In the genomic region with DNA sequence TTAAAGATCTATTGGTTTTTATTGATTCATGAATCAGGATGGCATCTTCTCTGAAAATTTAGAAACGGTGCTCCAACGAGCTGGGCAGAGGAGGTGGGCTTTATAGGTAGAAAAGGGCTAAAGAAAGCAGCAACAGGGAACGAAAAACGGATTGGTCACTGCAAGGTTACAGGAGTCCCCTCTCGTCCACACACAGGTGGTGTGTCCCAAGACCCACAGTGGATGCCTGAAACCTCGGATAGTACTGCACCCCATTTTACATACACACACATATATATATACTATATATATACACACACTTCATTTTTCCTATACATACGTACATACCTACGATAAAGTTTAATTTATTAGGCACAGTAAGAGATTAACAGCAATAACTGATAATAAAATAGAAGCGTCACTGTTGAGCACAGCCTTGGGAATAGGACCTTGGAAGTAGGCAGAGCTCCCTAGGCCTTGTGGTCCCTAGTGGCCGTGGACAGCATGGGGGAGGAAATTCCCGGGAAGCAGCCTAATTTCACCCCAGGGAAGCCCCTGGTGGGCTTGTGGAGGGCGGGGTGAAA, we compare ENCODE assay signal across 8 cellular contexts. TPM values are rescaled to one million over a fixed set of nuclear protein-coding genes. Genes with fewer than 3 reads are reported as not detected.
DNase-seq lines count a peak whose midpoint lies in the region; ATAC-seq and TF ChIP-seq lines count a peak whose summit lies in the region.

No MANE protein-coding gene starts in this region.

- peak overlapping the region; percentile 75 for H3K4me3 Mint-ChIP-seq in activated CD8-positive, alpha-beta T cell treated with anti-CD3 and anti-CD28 coated beads for 36 hours

- ATAC-seq in HCT116 (peak; percentile 12), right cardiac atrium (peak; percentile 13 to 39), GM18502 (IDR thresholded peaks at IDR 0.05; ENCODE audit: poor library complexity, unreplicated experiment) (no peak)
- no peak for ATAC-seq in activated CD8-positive, alpha-beta T cell treated with anti-CD3 and anti-CD28 coated beads for 36 hours

- no peak for TF ChIP-seq RAD21 in HCT116 (IDR thresholded peaks at IDR 0.05; ENCODE audit: low read depth)

- TF ChIP-seq CTCF in HCT116 (IDR thresholded peaks at IDR 0.05 in 2 of 3, conservative IDR thresholded peaks at IDR 0.05 in 1 of 3; ENCODE audit: borderline replicate concordance in 1 of 3, insufficient read depth in 1 of 3, low read depth in 2 of 3, low read length in 2 of 3): no peak
- TF ChIP-seq CTCF in activated CD8-positive, alpha-beta T cell treated with anti-CD3 and anti-CD28 coated beads for 36 hours (IDR thresholded peaks at IDR 0.05): no peak

- no peak overlapping the region for H2AFZ ChIP-seq in HCT116 (ENCODE audit: low read depth, low read length, poor library complexity, severe bottlenecking)

- peaks cover 22% of the 10 kb centered on the region for H3K79me2 ChIP-seq in HCT116 (ENCODE audit: insufficient read depth, low read length)

- H3K36me3 ChIP-seq in HCT116 (ENCODE audit: control insufficient read depth in 1 of 2, insufficient read depth in 2 of 2, low read length in 2 of 2): peaks cover 2 to 4% of the 10 kb centered on the region in 2 experiments; a peak in 1 of 4 replicates

- peaks cover 10% of the 10 kb centered on the region for H3K9me3 Mint-ChIP-seq in activated CD8-positive, alpha-beta T cell treated with anti-CD3 and anti-CD28 coated beads for 36 hours

- BruUV-seq in HCT116 (replicated peaks; lab: Mats Ljungman, UMichigan): no TSS peak

- H3K9me2 ChIP-seq in HCT116 (ENCODE audit: insufficient read depth): no peaks in the 10 kb centered on the region

- CTCF ChIA-PET in HCT116 (lab: Charles Lee): interaction anchor here (0.8 to 1.3 kb wide), 4 partner anchors 9 to 30 kb away, joined by 3 to 5 read pairs (median 4); no protein-coding TSS in a partner anchor
- CTCF ChIA-PET in activated CD8-positive, alpha-beta T cell treated with anti-CD3 and anti-CD28 coated beads for 36 hours (lab: Charles Lee): interaction anchor here (0.7 to 6.3 kb wide), 12 partner anchors 12 to 356 kb away, joined by 3 to 74 read pairs (median 3); no protein-coding TSS in a partner anchor

- H3K27ac Mint-ChIP-seq in activated CD8-positive, alpha-beta T cell treated with anti-CD3 and anti-CD28 coated beads for 36 hours: no peak overlapping the region

- no peaks in the 10 kb centered on the region for H3K27me3 Mint-ChIP-seq in activated CD8-positive, alpha-beta T cell treated with anti-CD3 and anti-CD28 coated beads for 36 hours

- no peaks in the 10 kb centered on the region for H3K9me3 ChIP-seq in HCT116 (ENCODE audit: control insufficient read depth in 1 of 2, insufficient read depth in 1 of 2, low read depth in 1 of 2, low read length in 2 of 2)
- H3K9me3 ChIP-seq in right cardiac atrium (ENCODE audit: control insufficient read depth, low read length): no peaks in the 10 kb centered on the region

- H3K27ac ChIP-seq in HCT116 (ENCODE audit: low read depth, low read length): no peak overlapping the region
- peak overlapping the region; percentile 13 for H3K27ac ChIP-seq in right cardiac atrium (ENCODE audit: low read length)
- H3K27ac ChIP-seq in skin epidermis: peak overlapping the region in 16 of 21 experiments; percentile 15 to 92 (median 72)

- no peak for TF ChIP-seq POLR2A in HCT116 (IDR thresholded peaks at IDR 0.05; ENCODE audit: borderline replicate concordance, extremely low read depth, insufficient read depth, insufficient read length)

- H3K27me3 ChIP-seq in HCT116 (ENCODE audit: insufficient read depth, low read length) (no peaks in the 10 kb centered on the region), right cardiac atrium (ENCODE audit: control insufficient read depth, insufficient read depth) (no peaks in the 10 kb centered on the region)

- DNase-seq in HCT116 (ENCODE audit: low read depth, low spot score): no peak
- no peak for DNase-seq in activated CD8-positive, alpha-beta T cell treated with anti-CD3 and anti-CD28 coated beads for 36 hours
- no peak for DNase-seq in right cardiac atrium
- no peak for DNase-seq in KG1 (lab: John Stamatoyannopoulos, UW)
- no peak for DNase-seq in NOMO-1 treated with DMSO at 0.1 percent for 48 hours (lab: John Stamatoyannopoulos, UW; ENCODE audit: unreplicated experiment)
- no peak for DNase-seq in putamen (ENCODE audit: low spot score)

- H3K4me3 ChIP-seq in HCT116 (replicated peaks in 1 of 2; ENCODE audit: low read depth in 1 of 2, low read length in 2 of 2) (peak overlapping the region in 1 of 2 experiments; percentile 65; a peak in 2 of 4 replicates), right cardiac atrium (ENCODE audit: low read length) (no peak overlapping the region), skin epidermis (peak overlapping the region in 6 of 7 experiments; percentile 70 to 92 (median 82))

- H3K9ac ChIP-seq in HCT116 (ENCODE audit: low read length): no peak overlapping the region

- no peaks in the 10 kb centered on the region for H4K20me1 ChIP-seq in HCT116 (ENCODE audit: insufficient read depth)

- H3K4me1 ChIP-seq in HCT116 (ENCODE audit: control insufficient read depth in 1 of 2, insufficient read depth in 2 of 2, low read length in 2 of 2) (peaks cover 11 to 20% of the 10 kb centered on the region in 2 experiments), right cardiac atrium (ENCODE audit: control insufficient read depth, insufficient read depth, low read length) (peaks cover 6% of the 10 kb centered on the region)

- RAD21 ChIA-PET in HCT116 (lab: Charles Lee; ENCODE audit: low non-redundant PET in 1 of 2, low total read pairs in 2 of 2, uncharacterized antibody in 2 of 2, unreplicated experiment in 2 of 2): no interaction called here

- peaks cover 48% of the 10 kb centered on the region for H3K4me1 Mint-ChIP-seq in activated CD8-positive, alpha-beta T cell treated with anti-CD3 and anti-CD28 coated beads for 36 hours (ENCODE audit: low read depth)

- peak overlapping the region; percentile 59 for H3K4me2 ChIP-seq in HCT116 (ENCODE audit: low read length)

- 52% methylated on average over 12 of the region's 12 CpGs for WGBS in right cardiac atrium

- POLR2A ChIA-PET in HCT116 (lab: Charles Lee): interaction anchor here (0.6 to 0.9 kb wide), 3 partner anchors 25 to 198 kb away, joined by 3 to 4 read pairs (median 3); no protein-coding TSS in a partner anchor
- POLR2A ChIA-PET in activated CD8-positive, alpha-beta T cell treated with anti-CD3 and anti-CD28 coated beads for 36 hours (lab: Charles Lee): interaction anchor here (1.0 to 2.5 kb wide), 5 partner anchors 11 to 122 kb away, joined by 3 to 14 read pairs (median 4); no protein-coding TSS in a partner anchor

- H3K36me3 Mint-ChIP-seq in activated CD8-positive, alpha-beta T cell treated with anti-CD3 and anti-CD28 coated beads for 36 hours (ENCODE audit: low read depth): peaks cover 11% of the 10 kb centered on the region

- intact Hi-C loops in HCT116 (cut with micrococcal nuclease): no loop called here
- intact Hi-C loops in activated CD8-positive, alpha-beta T cell treated with anti-CD3 and anti-CD28 coated beads for 36 hours (cut with micrococcal nuclease): no loop called here
- intact Hi-C loops in right cardiac atrium (cut with DNase I): no loop called here

TF ChIP-seq in HCT116, 20 proteins besides CTCF, POLR2A, EP300 and RAD21 (continues in another document):
- TF ChIP-seq FOSL1 (IDR thresholded peaks at IDR 0.05; ENCODE audit: low read depth) (no peak), SP1 (IDR thresholded peaks at IDR 0.05; ENCODE audit: low read depth) (no peak), TCF7L2 (IDR thresholded peaks at IDR 0.05; ENCODE audit: borderline replicate concordance, extremely low read depth, insufficient read depth, insufficient read length) (no peak), SRF (IDR thresholded peaks at IDR 0.05; ENCODE audit: low read depth) (no peak), ZFX (IDR thresholded peaks at IDR 0.05) (no peak)
- TF ChIP-seq, protein P1, sequence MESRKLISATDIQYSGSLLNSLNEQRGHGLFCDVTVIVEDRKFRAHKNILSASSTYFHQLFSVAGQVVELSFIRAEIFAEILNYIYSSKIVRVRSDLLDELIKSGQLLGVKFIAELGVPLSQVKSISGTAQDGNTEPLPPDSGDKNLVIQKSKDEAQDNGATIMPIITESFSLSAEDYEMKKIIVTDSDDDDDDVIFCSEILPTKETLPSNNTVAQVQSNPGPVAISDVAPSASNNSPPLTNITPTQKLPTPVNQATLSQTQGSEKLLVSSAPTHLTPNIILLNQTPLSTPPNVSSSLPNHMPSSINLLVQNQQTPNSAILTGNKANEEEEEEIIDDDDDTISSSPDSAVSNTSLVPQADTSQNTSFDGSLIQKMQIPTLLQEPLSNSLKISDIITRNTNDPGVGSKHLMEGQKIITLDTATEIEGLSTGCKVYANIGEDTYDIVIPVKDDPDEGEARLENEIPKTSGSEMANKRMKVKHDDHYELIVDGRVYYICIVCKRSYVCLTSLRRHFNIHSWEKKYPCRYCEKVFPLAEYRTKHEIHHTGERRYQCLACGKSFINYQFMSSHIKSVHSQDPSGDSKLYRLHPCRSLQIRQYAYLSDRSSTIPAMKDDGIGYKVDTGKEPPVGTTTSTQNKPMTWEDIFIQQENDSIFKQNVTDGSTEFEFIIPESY (IDR thresholded peaks at IDR 0.05; ENCODE audit: extremely low read depth, insufficient replicate concordance, low read length): no peak
- TF ChIP-seq, protein P2, sequence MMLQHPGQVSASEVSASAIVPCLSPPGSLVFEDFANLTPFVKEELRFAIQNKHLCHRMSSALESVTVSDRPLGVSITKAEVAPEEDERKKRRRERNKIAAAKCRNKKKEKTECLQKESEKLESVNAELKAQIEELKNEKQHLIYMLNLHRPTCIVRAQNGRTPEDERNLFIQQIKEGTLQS (IDR thresholded peaks at IDR 0.05): no peak

RNA-seq across cellular contexts. Expression of a gene that starts 0.7 kb away (rescaled TPM):
- total RNA-seq in HCT116 (2021; ENCODE audit: unreplicated experiment) (44.0 TPM), right cardiac atrium (10 to 100 TPM; 33.3 to 42.4 (median 38.6) TPM)
- 25.6 and 26.7 TPM in 2 replicates for polyA plus RNA-seq in HCT116 (2012)
- 10 to 100 TPM; 41.0 to 42.5 TPM for total RNA-seq in activated CD8-positive, alpha-beta T cell treated with anti-CD3 and anti-CD28 coated beads for 36 hours
- polyA plus RNA-seq in right cardiac atrium: 24.1 TPM

Comparison
In these comparisons a context has a peak if more than half of its experiments do, and no peak if none do; other contexts are left out.
1. ATAC-seq: peak in HCT116 (single experiment) and right cardiac atrium (2 of 2); none in activated CD8-positive, alpha-beta T cell treated with anti-CD3 and anti-CD28 coated beads for 36 hours (single experiment) and GM18502 (single experiment).